ENCODE assay signal across 1 cellular context in the genomic region with DNA sequence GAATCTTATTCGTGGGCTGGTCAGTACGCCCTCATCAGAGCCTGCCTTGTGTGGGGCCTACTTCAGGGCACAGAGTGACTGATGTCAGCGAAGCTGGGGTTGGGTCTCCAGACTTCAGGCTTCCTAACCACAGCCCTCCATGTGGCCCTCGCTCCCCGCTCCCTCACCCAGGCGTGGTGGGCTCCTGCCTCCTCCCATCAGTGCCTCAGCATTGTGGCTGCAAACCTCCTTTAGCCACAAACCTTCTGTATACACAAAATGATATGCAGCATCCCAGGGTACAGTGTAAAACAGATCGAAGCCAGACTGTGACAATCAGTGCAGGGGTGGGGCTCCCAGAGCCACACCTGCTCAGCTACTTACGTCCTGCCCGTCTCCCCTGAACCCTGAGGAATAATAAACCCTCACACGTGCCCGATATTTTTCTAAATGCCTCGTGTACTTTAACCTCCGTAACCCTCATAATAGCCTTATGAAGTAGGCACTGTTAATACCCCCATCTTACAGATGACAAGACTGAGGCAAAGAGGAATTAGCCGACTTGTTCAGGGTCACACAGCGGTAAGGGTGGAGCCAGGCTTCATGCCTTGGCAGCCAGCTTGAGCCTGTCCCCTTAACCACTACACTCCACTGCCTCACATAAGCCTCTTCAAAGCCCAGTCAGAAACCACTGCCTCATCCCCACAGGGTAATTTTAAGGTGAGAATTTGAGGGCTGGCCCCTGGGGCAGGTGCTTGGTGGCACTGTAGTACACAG.
TF ChIP-seq lines count a peak whose summit lies in the region.

No MANE protein-coding gene starts in this region.

TF ChIP-seq in K562, 482 proteins besides CTCF, POLR2A, EP300 and RAD21:
- TF ChIP-seq CBX1 (IDR thresholded peaks at IDR 0.05; ENCODE audit: low read depth): peak; percentile 77; the same call in 1 of the 2 replicates
- 0 out of 2 replicates have a peak, but pooled peaks have one; percentile 11 for TF ChIP-seq BACH1 (tag; IDR thresholded peaks at IDR 0.05)
- TF ChIP-seq RBM25 (IDR thresholded peaks at IDR 0.05; ENCODE audit: low read depth, low read length, severe bottlenecking): peak; percentile 91
- peak; percentile 21; the same call in 1 of the 2 replicates for TF ChIP-seq HDAC2 (IDR thresholded peaks at IDR 0.05)
- no peak for TF ChIP-seq FOXA3 (CRISPR knock-in tag; conservative IDR thresholded peaks at IDR 0.05 in 1 of 2, IDR thresholded peaks at IDR 0.05 in 1 of 2)
- no peak for TF ChIP-seq PHTF2 (CRISPR knock-in tag; IDR thresholded peaks at IDR 0.05)
- TF ChIP-seq PTBP1 (IDR thresholded peaks at IDR 0.05; ENCODE audit: low read depth, low read length): 0 out of 2 replicates have a peak, but pooled peaks have one; percentile 34
- TF ChIP-seq ADNP (tag; IDR thresholded peaks at IDR 0.05): peak; percentile 67
- TF ChIP-seq GTF2A2 (tag; IDR thresholded peaks at IDR 0.05): no peak
- peak; percentile 62 to 74; a peak in 3 of 4 replicates for TF ChIP-seq KDM1A (IDR thresholded peaks at IDR 0.05)
- TF ChIP-seq BCOR (IDR thresholded peaks at IDR 0.05): peak; percentile 92
- TF ChIP-seq RCOR1 (IDR thresholded peaks at IDR 0.05; ENCODE audit: borderline replicate concordance in 1 of 2, low read depth in 2 of 2, low read length in 2 of 2): peak in 1 of 2 experiments; percentile 49; a peak in 1 of 4 replicates
- TF ChIP-seq CHD4 (IDR thresholded peaks at IDR 0.05; ENCODE audit: insufficient read depth, insufficient replicate concordance, low read depth, low read length, poor library complexity, severe bottlenecking): peak; percentile 39
- TF ChIP-seq SMARCA5 (IDR thresholded peaks at IDR 0.05): peak; percentile 58; the same call in 1 of the 2 replicates
